ENCODE assay signal across 1 cellular context in genomic region chr2:73984203-73984921, GRCh38.
A peak's percentile ranks its signal among the peaks of the same experiment; 100 is the strongest.
TF ChIP-seq lines count a peak whose summit lies in the region.

TET3 (plus strand) TSS chr2:73984910; CDS start chr2:73986404, 1,494 bp downstream.

TF ChIP-seq in WTC11, 78 proteins besides CTCF, POLR2A, EP300 and RAD21 (continued from another document):
- TF ChIP-seq ARID4B (CRISPR knock-in tag; IDR thresholded peaks at IDR 0.05; ENCODE audit: borderline replicate concordance) = 0 out of 2 replicates have a peak, but pooled peaks have one; percentile 52
- peak; percentile 74 for TF ChIP-seq MAX (CRISPR knock-in tag; IDR thresholded peaks at IDR 0.05)
- no peak for TF ChIP-seq ZNF281 (CRISPR knock-in tag; IDR thresholded peaks at IDR 0.05)
- no peak for TF ChIP-seq MYBL2 (CRISPR knock-in tag; IDR thresholded peaks at IDR 0.05)
- no peak for TF ChIP-seq NFYB (CRISPR knock-in tag; conservative IDR thresholded peaks at IDR 0.05; ENCODE audit: low read depth)
- TF ChIP-seq CBFB (CRISPR knock-in tag; IDR thresholded peaks at IDR 0.05; ENCODE audit: low read depth) = 0 out of 2 replicates have a peak, but pooled peaks have one; percentile 34
- TF ChIP-seq FOXP1 (CRISPR knock-in tag; IDR thresholded peaks at IDR 0.05; ENCODE audit: borderline replicate concordance) = no peak; the same call in 1 of the 2 replicates
TF ChIP-seq in WTC11: peak in this region for 16.
